8 cellular contexts compared by ENCODE assay signal in the genomic region with DNA sequence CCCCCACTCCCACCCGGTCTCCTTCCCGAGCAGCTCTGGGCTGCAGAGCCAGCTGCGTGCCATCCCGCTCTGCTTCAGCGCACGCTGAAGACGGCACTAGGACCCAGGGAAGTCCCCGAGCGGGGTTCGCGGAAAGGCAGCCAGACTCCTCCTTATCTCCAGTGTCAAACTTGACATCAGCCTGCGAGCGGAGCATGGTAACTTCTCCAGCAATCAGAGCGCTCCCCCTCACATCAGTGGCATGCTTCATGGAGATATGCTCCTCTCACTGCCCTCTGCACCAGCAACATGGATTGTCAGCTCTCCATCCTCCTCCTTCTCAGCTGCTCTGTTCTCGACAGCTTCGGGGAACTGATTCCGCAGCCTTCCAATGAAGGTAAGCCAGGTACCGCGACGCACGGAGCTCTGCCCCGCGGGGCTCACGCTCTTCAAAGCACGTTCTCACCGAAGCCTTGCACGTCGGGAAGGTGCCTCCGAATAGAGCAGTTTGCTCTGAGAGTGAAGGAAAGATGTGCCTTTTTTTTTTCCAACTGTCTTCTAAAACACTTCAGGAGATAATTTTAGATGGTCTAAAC. TPM values are rescaled to one million over a fixed set of nuclear protein-coding genes. Genes with fewer than 3 reads are reported as not detected.
DNase-seq lines count a peak whose midpoint lies in the region; TF ChIP-seq lines count a peak whose summit lies in the region.

Gene EPHA3, plus strand, starts transcription at position 161 of the 575 bp plus-strand sequence. Its CDS starts 128 bp downstream, at position 289.

- no peaks in the 10 kb centered on the region for H3K9me3 ChIP-seq in MM.1S (replicated peaks; ENCODE audit: insufficient read depth, low read length)
- H3K9me3 ChIP-seq in effector memory CD4-positive, alpha-beta T cell (ENCODE audit: control insufficient read depth, low read length) = no peaks in the 10 kb centered on the region

- peaks cover 11% of the 10 kb centered on the region for H3K4me1 Mint-ChIP-seq in activated CD4-positive, alpha-beta T cell treated with anti-CD3 and anti-CD28 coated beads, Interleukin-2, amount 10 ng/mL, durations not matched to agents 24 days and 14 days

- H3K4me2 ChIP-seq in MM.1S (ENCODE audit: low read depth, low read length) = peak within 1 kb of the TSS; percentile 75

- intact Hi-C loops in activated CD4-positive, alpha-beta T cell treated with anti-CD3 and anti-CD28 coated beads, Interleukin-2, amount 10 ng/mL, durations not matched to agents 24 days and 14 days (cut with micrococcal nuclease) = no loop called here
- intact Hi-C loops in lower leg skin (cut with DNase I; ENCODE audit: low total_unique reads) = no loop called here

- H3K79me2 ChIP-seq in MM.1S (ENCODE audit: low read length) = no peaks in the 10 kb centered on the region

- no peaks in the 10 kb centered on the region for H3K9me3 Mint-ChIP-seq in activated CD4-positive, alpha-beta T cell treated with anti-CD3 and anti-CD28 coated beads, Interleukin-2, amount 10 ng/mL, durations not matched to agents 24 days and 14 days

- H3K9me2 ChIP-seq in MM.1S (replicated peaks; ENCODE audit: insufficient read depth, low read length) = no peaks in the 10 kb centered on the region

- peak within 1 kb of the TSS; percentile 41 for H3K4me3 ChIP-seq in GM12865 (ENCODE audit: low read depth, low read length)
- H3K4me3 ChIP-seq in HFF-Myc (replicated peaks; ENCODE audit: low read depth, low read length) = peak within 1 kb of the TSS; percentile 42
- H3K4me3 ChIP-seq in MM.1S (ENCODE audit: low read length) = peak within 1 kb of the TSS; percentile 57
- H3K4me3 ChIP-seq in effector memory CD4-positive, alpha-beta T cell (ENCODE audit: insufficient read depth, low read depth, low read length, poor library complexity, severe bottlenecking) = peak within 1 kb of the TSS; percentile 39
- H3K4me3 ChIP-seq in lower leg skin (ENCODE audit: low read depth, poor library complexity, severe bottlenecking) = peak within 1 kb of the TSS; percentile 10

- H2AFZ ChIP-seq in MM.1S (ENCODE audit: low read length) = peak within 1 kb of the TSS; percentile 78

- no peak within 1 kb of the TSS for H3K27ac Mint-ChIP-seq in activated CD4-positive, alpha-beta T cell treated with anti-CD3 and anti-CD28 coated beads, Interleukin-2, amount 10 ng/mL, durations not matched to agents 24 days and 14 days

- peaks cover 13% of the 10 kb centered on the region for H3K4me1 ChIP-seq in MM.1S (ENCODE audit: low read length)
- no peaks in the 10 kb centered on the region for H3K4me1 ChIP-seq in effector memory CD4-positive, alpha-beta T cell (ENCODE audit: control insufficient read depth, insufficient read depth, low read length, poor library complexity, severe bottlenecking)

- WGBS in lower leg skin, 2 donors = 0 to 4% methylated on average over 25 to 26 of the region's 29 CpGs

- no peaks in the 10 kb centered on the region for H3K36me3 ChIP-seq in MM.1S (replicated peaks; ENCODE audit: insufficient read depth, low read length)
- H3K36me3 ChIP-seq in effector memory CD4-positive, alpha-beta T cell (ENCODE audit: control insufficient read depth, insufficient read depth, low read length) = no peaks in the 10 kb centered on the region

- H3F3A ChIP-seq in MM.1S (ENCODE audit: insufficient read depth, low read length) = no peaks in the 10 kb centered on the region

- DNase-seq in GM12865 (ENCODE audit: low read depth) = peak; percentile 74
- peak; percentile 17 for DNase-seq in HFF-Myc (ENCODE audit: extremely low read depth, low read depth)
- peak; percentile 61 for DNase-seq in MM.1S
- DNase-seq in activated CD4-positive, alpha-beta T cell treated with anti-CD3 and anti-CD28 coated beads, Interleukin-2, amount 10 ng/mL, durations not matched to agents 24 days and 14 days = peak; percentile 83
- DNase-seq in effector memory CD4-positive, alpha-beta T cell = peak in 1 of 3 donors; percentile 15
- DNase-seq in lower leg skin (ENCODE audit: low spot score in 2 of 2) = peak; percentile 18 to 90
- DNase-seq in stimulated activated CD4-positive, alpha-beta T cell treated with anti-CD3 and anti-CD28 coated beads, TNF-alpha, amount 100 ng/mL, for 24 hours (ENCODE audit: low read depth in 3 of 3) = peak; percentile 4 to 45 (median 6)
- DNase-seq in NCI-H2029 treated with DMSO at 0.1 percent for 48 hours (lab: John Stamatoyannopoulos, UW) = no peak

- no peak within 1 kb of the TSS for H3K27ac ChIP-seq in MM.1S (ENCODE audit: low read length)
- H3K27ac ChIP-seq in effector memory CD4-positive, alpha-beta T cell (ENCODE audit: insufficient read depth, low read length, poor library complexity, severe bottlenecking) = no peak within 1 kb of the TSS

- TF ChIP-seq CTCF in GM12865 (IDR thresholded peaks at IDR 0.05; ENCODE audit: insufficient read depth, low read depth, low read length, missing control alignments) (no peak), HFF-Myc (IDR thresholded peaks at IDR 0.05; ENCODE audit: low read depth, low read length, missing control alignments) (no peak), MM.1S (IDR thresholded peaks at IDR 0.05; ENCODE audit: low read length) (no peak), lower leg skin (IDR thresholded peaks at IDR 0.05) (no peak)

- peak within 1 kb of the TSS; percentile 75 for H3K4me3 Mint-ChIP-seq in activated CD4-positive, alpha-beta T cell treated with anti-CD3 and anti-CD28 coated beads, Interleukin-2, amount 10 ng/mL, durations not matched to agents 24 days and 14 days

- 0 out of 2 replicates have a peak, but pooled peaks cover 5% of the 10 kb centered on the region for H3K27me3 ChIP-seq in MM.1S (replicated peaks; ENCODE audit: insufficient read depth, low read length)
- no peaks in the 10 kb centered on the region for H3K27me3 ChIP-seq in effector memory CD4-positive, alpha-beta T cell (replicated peaks; ENCODE audit: control insufficient read depth, insufficient read depth, low read length, poor library complexity, severe bottlenecking)

- TF ChIP-seq POLR2A in lower leg skin (IDR thresholded peaks at IDR 0.05) = no peak

- no peak within 1 kb of the TSS for H3K9ac ChIP-seq in MM.1S (ENCODE audit: low read length)

- no peaks in the 10 kb centered on the region for H3K36me3 Mint-ChIP-seq in activated CD4-positive, alpha-beta T cell treated with anti-CD3 and anti-CD28 coated beads, Interleukin-2, amount 10 ng/mL, durations not matched to agents 24 days and 14 days (ENCODE audit: low read depth)

- peaks cover 22% of the 10 kb centered on the region for H3K27me3 Mint-ChIP-seq in activated CD4-positive, alpha-beta T cell treated with anti-CD3 and anti-CD28 coated beads, Interleukin-2, amount 10 ng/mL, durations not matched to agents 24 days and 14 days

- H4K20me1 ChIP-seq in MM.1S (ENCODE audit: insufficient read depth, low read length) = no peaks in the 10 kb centered on the region

RNA-seq across cellular contexts. Expression of gene EPHA3, which starts in this region (rescaled TPM):
- not detected in 2 replicates for total RNA-seq in activated CD4-positive, alpha-beta T cell treated with anti-CD3 and anti-CD28 coated beads, Interleukin-2, amount 10 ng/mL, durations not matched to agents 24 days and 14 days
- total RNA-seq in lower leg skin = 1 to 10 TPM in 2 of 4 donors, under 1 TPM in 2; 0.30 to 2.8 (median 1.0) TPM

Comparison
In these comparisons a context has a peak if more than half of its experiments do, and no peak if none do; other contexts are left out.
1. Peak in DNase-seq in activated CD4-positive, alpha-beta T cell treated with anti-CD3 and anti-CD28 coated beads, Interleukin-2, amount 10 ng/mL, durations not matched to agents 24 days and 14 days; RNA of the gene not detected or under 1 TPM.